Comparison of ENCODE assay signal across 2 cellular contexts in the genomic region with DNA sequence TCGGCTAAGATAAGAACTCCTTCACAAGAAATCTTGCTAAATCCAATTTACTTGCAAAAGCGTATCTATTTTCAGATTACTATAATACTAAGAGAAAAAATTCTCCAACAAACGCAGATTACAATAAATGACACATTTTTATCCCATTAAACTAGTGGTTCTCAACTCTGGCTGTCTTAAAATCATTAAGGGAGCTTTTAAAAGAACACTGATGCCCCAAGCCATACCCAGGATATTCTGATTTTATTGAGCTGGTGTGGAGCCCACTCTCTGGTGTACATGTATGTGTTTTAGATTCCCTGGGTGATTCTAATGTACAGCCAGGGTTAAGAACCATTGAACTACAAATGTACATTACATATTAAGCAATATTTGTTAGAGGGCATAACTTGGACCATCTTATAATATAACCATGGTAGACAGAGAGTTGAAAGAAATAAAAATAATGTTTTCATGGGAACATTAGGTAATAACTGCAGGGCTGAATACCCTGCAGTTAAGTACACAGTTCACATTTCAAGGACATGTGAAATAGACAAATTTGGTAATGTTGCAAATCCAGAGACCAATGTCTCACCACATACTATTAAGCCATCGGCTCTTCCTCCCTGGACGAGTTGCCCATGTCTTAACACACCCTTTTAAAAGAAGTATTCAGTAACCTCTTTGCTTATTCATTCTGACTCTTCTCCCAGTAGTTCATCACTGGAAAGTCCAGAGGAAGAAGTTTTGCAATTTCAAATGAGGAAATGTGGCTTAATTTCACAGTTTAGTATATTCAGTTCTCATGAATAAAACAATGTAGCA.
A peak's percentile ranks its signal among the peaks of the same experiment; 100 is the strongest.
TF ChIP-seq lines count a peak whose summit lies in the region.

No MANE protein-coding gene starts in this region.

TF ChIP-seq in A549, 52 proteins besides CTCF, POLR2A, EP300 and RAD21 (continued from another document):
- peak; percentile 73 for TF ChIP-seq MAFK (IDR thresholded peaks at IDR 0.05; ENCODE audit: partially characterized antibody)
- 0 out of 2 replicates have a peak, but pooled peaks have one; percentile 17 for TF ChIP-seq GATA3 (IDR thresholded peaks at IDR 0.05; ENCODE audit: borderline replicate concordance)
- no peak for TF ChIP-seq CHD2 (IDR thresholded peaks at IDR 0.05; ENCODE audit: low read length, partially characterized antibody)
- peak; percentile 64 to 95; a peak in 3 of 4 replicates for TF ChIP-seq CEBPB (IDR thresholded peaks at IDR 0.05)
- TF ChIP-seq, protein P1, sequence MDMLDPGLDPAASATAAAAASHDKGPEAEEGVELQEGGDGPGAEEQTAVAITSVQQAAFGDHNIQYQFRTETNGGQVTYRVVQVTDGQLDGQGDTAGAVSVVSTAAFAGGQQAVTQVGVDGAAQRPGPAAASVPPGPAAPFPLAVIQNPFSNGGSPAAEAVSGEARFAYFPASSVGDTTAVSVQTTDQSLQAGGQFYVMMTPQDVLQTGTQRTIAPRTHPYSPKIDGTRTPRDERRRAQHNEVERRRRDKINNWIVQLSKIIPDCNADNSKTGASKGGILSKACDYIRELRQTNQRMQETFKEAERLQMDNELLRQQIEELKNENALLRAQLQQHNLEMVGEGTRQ (IDR thresholded peaks at IDR 0.05) = no peak
- TF ChIP-seq HOXB13 (CRISPR knock-in tag; IDR thresholded peaks at IDR 0.05; ENCODE audit: low read depth) = 0 out of 2 replicates have a peak, but pooled peaks have one; percentile 18
- no peak for TF ChIP-seq RCOR1 (IDR thresholded peaks at IDR 0.05; ENCODE audit: low read depth, low read length)
- no peak for TF ChIP-seq EHF (CRISPR knock-in tag; IDR thresholded peaks at IDR 0.05)
- TF ChIP-seq JUNB (IDR thresholded peaks at IDR 0.05) = peak; percentile 63
- TF ChIP-seq SMC3 (IDR thresholded peaks at IDR 0.05) = 0 out of 3 replicates have a peak, but pooled peaks have one; percentile 5
- peak; percentile 76 for TF ChIP-seq NFE2L2 (conservative IDR thresholded peaks at IDR 0.05; ENCODE audit: low read length)
- peak; percentile 47 to 63; a peak in 3 of 5 replicates for TF ChIP-seq JUN (IDR thresholded peaks at IDR 0.05)
- TF ChIP-seq RARB (CRISPR knock-in tag; IDR thresholded peaks at IDR 0.05) = no peak
- TF ChIP-seq BCL3 (IDR thresholded peaks at IDR 0.05) = 0 out of 3 replicates have a peak, but pooled peaks have one; percentile 46
- no peak for TF ChIP-seq POLR2AphosphoS2 (conservative IDR thresholded peaks at IDR 0.05; ENCODE audit: low read length)
- no peak for TF ChIP-seq FOSL2 (IDR thresholded peaks at IDR 0.05)
- TF ChIP-seq FOSL2 (CRISPR knock-in tag; IDR thresholded peaks at IDR 0.05) = peak; percentile 68

TF ChIP-seq in HepG2, 621 proteins besides CTCF, POLR2A, EP300 and RAD21 (continued from another document and continues in another):
- TF ChIP-seq HCFC1 (IDR thresholded peaks at IDR 0.05; ENCODE audit: low read depth, low read length) (no peak), HMGXB3 (CRISPR knock-in tag; IDR thresholded peaks at IDR 0.05; ENCODE audit: borderline replicate concordance) (no peak), REXO4 (CRISPR knock-in tag; IDR thresholded peaks at IDR 0.05; ENCODE audit: borderline replicate concordance) (no peak), ZBTB39 (CRISPR knock-in tag; IDR thresholded peaks at IDR 0.05) (no peak), CEBPG (CRISPR knock-in tag; IDR thresholded peaks at IDR 0.05) (peak; percentile 89), CCDC6 (CRISPR knock-in tag; IDR thresholded peaks at IDR 0.05) (no peak), ZNF337 (CRISPR knock-in tag; IDR thresholded peaks at IDR 0.05; ENCODE audit: borderline replicate concordance, low read depth) (no peak), ZNF589 (CRISPR knock-in tag; conservative IDR thresholded peaks at IDR 0.05) (no peak), ZNF883 (CRISPR knock-in tag; IDR thresholded peaks at IDR 0.05; ENCODE audit: not compliant biosample characterization) (no peak), MTF2 (CRISPR knock-in tag; IDR thresholded peaks at IDR 0.05; ENCODE audit: borderline replicate concordance) (no peak), SKI (IDR thresholded peaks at IDR 0.05; ENCODE audit: partially characterized antibody) (peak; percentile 34), ARID5B (CRISPR knock-in tag; IDR thresholded peaks at IDR 0.05) (peak; percentile 92), ZNF326 (CRISPR knock-in tag; IDR thresholded peaks at IDR 0.05; ENCODE audit: borderline replicate concordance) (no peak), MIER3 (CRISPR knock-in tag; IDR thresholded peaks at IDR 0.05; ENCODE audit: borderline replicate concordance) (peak; percentile 58; the same call in 1 of the 2 replicates), RELA (CRISPR knock-in tag; IDR thresholded peaks at IDR 0.05) (no peak), ARID3A (IDR thresholded peaks at IDR 0.05; ENCODE audit: low read depth, low read length) (peak; percentile 82), CC2D1A (CRISPR knock-in tag; IDR thresholded peaks at IDR 0.05) (no peak), ZNF749 (CRISPR knock-in tag; IDR thresholded peaks at IDR 0.05; ENCODE audit: borderline replicate concordance) (no peak), ZNF549 (CRISPR knock-in tag; IDR thresholded peaks at IDR 0.05) (no peak), EEA1 (CRISPR knock-in tag; IDR thresholded peaks at IDR 0.05; ENCODE audit: borderline replicate concordance) (no peak)
- TF ChIP-seq, protein P2, sequence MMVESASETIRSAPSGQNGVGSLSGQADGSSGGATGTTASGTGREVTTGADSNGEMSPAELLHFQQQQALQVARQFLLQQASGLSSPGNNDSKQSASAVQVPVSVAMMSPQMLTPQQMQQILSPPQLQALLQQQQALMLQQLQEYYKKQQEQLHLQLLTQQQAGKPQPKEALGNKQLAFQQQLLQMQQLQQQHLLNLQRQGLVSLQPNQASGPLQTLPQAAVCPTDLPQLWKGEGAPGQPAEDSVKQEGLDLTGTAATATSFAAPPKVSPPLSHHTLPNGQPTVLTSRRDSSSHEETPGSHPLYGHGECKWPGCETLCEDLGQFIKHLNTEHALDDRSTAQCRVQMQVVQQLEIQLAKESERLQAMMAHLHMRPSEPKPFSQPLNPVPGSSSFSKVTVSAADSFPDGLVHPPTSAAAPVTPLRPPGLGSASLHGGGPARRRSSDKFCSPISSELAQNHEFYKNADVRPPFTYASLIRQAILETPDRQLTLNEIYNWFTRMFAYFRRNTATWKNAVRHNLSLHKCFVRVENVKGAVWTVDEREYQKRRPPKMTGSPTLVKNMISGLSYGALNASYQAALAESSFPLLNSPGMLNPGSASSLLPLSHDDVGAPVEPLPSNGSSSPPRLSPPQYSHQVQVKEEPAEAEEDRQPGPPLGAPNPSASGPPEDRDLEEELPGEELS (CRISPR knock-in tag; IDR thresholded peaks at IDR 0.05) = no peak
- TF ChIP-seq, protein P3, sequence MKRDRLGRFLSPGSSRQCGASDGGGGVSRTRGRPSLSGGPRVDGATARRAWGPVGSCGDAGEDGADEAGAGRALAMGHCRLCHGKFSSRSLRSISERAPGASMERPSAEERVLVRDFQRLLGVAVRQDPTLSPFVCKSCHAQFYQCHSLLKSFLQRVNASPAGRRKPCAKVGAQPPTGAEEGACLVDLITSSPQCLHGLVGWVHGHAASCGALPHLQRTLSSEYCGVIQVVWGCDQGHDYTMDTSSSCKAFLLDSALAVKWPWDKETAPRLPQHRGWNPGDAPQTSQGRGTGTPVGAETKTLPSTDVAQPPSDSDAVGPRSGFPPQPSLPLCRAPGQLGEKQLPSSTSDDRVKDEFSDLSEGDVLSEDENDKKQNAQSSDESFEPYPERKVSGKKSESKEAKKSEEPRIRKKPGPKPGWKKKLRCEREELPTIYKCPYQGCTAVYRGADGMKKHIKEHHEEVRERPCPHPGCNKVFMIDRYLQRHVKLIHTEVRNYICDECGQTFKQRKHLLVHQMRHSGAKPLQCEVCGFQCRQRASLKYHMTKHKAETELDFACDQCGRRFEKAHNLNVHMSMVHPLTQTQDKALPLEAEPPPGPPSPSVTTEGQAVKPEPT (CRISPR knock-in tag; IDR thresholded peaks at IDR 0.05; ENCODE audit: low read depth) = no peak
- TF ChIP-seq, protein P4, sequence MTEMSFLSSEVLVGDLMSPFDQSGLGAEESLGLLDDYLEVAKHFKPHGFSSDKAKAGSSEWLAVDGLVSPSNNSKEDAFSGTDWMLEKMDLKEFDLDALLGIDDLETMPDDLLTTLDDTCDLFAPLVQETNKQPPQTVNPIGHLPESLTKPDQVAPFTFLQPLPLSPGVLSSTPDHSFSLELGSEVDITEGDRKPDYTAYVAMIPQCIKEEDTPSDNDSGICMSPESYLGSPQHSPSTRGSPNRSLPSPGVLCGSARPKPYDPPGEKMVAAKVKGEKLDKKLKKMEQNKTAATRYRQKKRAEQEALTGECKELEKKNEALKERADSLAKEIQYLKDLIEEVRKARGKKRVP (CRISPR knock-in tag; IDR thresholded peaks at IDR 0.05) = no peak; a peak in 1 of 4 replicates
